In genomic region chr6:9482030-9482731, GRCh38 we compare ENCODE assay signal across 11 cellular contexts.
DNase-seq lines count a peak whose midpoint lies in the region; ATAC-seq and TF ChIP-seq lines count a peak whose summit lies in the region.
"Had no signal": no experiment of that assay in that cellular context is flagged by ENCODE, and none has a peak within 500 bp of the region (broad histone marks: within the 10 kb centered on the region; RNA-seq: fewer than 3 reads in every experiment).

No MANE protein-coding gene starts in this region.

- 61 to 65% methylated on average over 5 of the region's 5 CpGs for WGBS in sigmoid colon, 2 donors

- peaks cover 19% of the 10 kb centered on the region for H3K4me1 Mint-ChIP-seq in osteocyte (ENCODE audit: unreplicated experiment)

- H3K4me1 ChIP-seq in sigmoid colon, result peaks cover 0 to 11% (median 8%) of the 10 kb centered on the region in 4 donors
- H3K4me1 ChIP-seq: upper lobe of left lung had no signal

- DNase-seq in ELR (ENCODE audit: low read depth), result peak; percentile 98
- peak; percentile 33 for DNase-seq in NCI-H2227 treated with DMSO at 0.1 percent for 48 hours (lab: John Stamatoyannopoulos, UW)
- peak; percentile 46 for DNase-seq in epidermal melanocyte (ENCODE audit: insufficient read length, low spot score)
- no peak for DNase-seq in osteocyte (ENCODE audit: extremely low spot score, unreplicated experiment)
- DNase-seq in COLO668 (lab: John Stamatoyannopoulos, UW; ENCODE audit: unreplicated experiment), result no peak
- no peak for DNase-seq in sigmoid colon
- no peak for DNase-seq in T-helper 1 cell
- DNase-seq: T-helper 2 cell, upper lobe of left lung had no signal

- peaks cover 3% of the 10 kb centered on the region for H3K9me3 Mint-ChIP-seq in osteocyte (ENCODE audit: unreplicated experiment)

- ATAC-seq in GM19467 (IDR thresholded peaks at IDR 0.05; ENCODE audit: unreplicated experiment), result no peak
- ATAC-seq: activated naive CD4-positive, alpha-beta T cell treated with anti-CD3 and anti-CD28 coated beads, Interleukin-2, amount 50 U/mL, for 72 hours had no signal

- no peaks in the 10 kb centered on the region for H3K27me3 ChIP-seq in sigmoid colon
- H3K27me3 ChIP-seq: upper lobe of left lung had no signal

- intact Hi-C loops in sigmoid colon (cut with DNase I), result no loop called here

- H3K4me3 Mint-ChIP-seq in osteocyte (ENCODE audit: unreplicated experiment), result no peak overlapping the region

- H3K27ac ChIP-seq in sigmoid colon, result no peak overlapping the region
- H3K27ac ChIP-seq: upper lobe of left lung had no signal

- peak overlapping the region; percentile 65 for H3K27ac Mint-ChIP-seq in osteocyte (ENCODE audit: unreplicated experiment)
- H3K27ac Mint-ChIP-seq: activated naive CD4-positive, alpha-beta T cell treated with anti-CD3 and anti-CD28 coated beads, Interleukin-2, amount 50 U/mL, for 72 hours had no signal

- TF ChIP-seq POLR2A in sigmoid colon (IDR thresholded peaks at IDR 0.05), result no peak

- no peaks in the 10 kb centered on the region for H3K27me3 Mint-ChIP-seq in osteocyte (ENCODE audit: unreplicated experiment)

- TF ChIP-seq EP300 in sigmoid colon (IDR thresholded peaks at IDR 0.05), result no peak

- no peaks in the 10 kb centered on the region for H3K36me3 Mint-ChIP-seq in osteocyte (ENCODE audit: unreplicated experiment)
- H3K36me3 Mint-ChIP-seq: activated naive CD4-positive, alpha-beta T cell treated with anti-CD3 and anti-CD28 coated beads, Interleukin-2, amount 50 U/mL, for 72 hours had no signal

- no peaks in the 10 kb centered on the region for H3K36me3 ChIP-seq in sigmoid colon
- H3K36me3 ChIP-seq: upper lobe of left lung had no signal

- TF ChIP-seq CTCF in osteocyte (IDR thresholded peaks at IDR 0.05) (no peak), sigmoid colon (IDR thresholded peaks at IDR 0.05) (no peak)

- no peaks in the 10 kb centered on the region for H3K9me3 ChIP-seq in sigmoid colon
- H3K9me3 ChIP-seq: upper lobe of left lung had no signal

- no peak overlapping the region for H3K4me3 ChIP-seq in sigmoid colon
- H3K4me3 ChIP-seq: upper lobe of left lung had no signal

Comparison
In these comparisons a context has a peak if more than half of its experiments do, and no peak if none do; other contexts are left out.
1. DNase-seq: peak in ELR (single experiment), NCI-H2227 treated with DMSO at 0.1 percent for 48 hours (single experiment) and epidermal melanocyte (single experiment); none in osteocyte (single experiment), COLO668 (single experiment), sigmoid colon (single experiment) and T-helper 1 cell (0 of 5).